10 cellular contexts compared by ENCODE assay signal in genomic region chr21:29064850-29065481, GRCh38. TPM values are rescaled to one million over a fixed set of nuclear protein-coding genes. Genes with fewer than 3 reads are reported as not detected.
DNase-seq lines count a peak whose midpoint lies in the region; ATAC-seq lines count a peak whose summit lies in the region.
"Had no signal": no experiment of that assay in that cellular context is flagged by ENCODE, and none has a peak within 500 bp of the region (broad histone marks: within the 10 kb centered on the region; RNA-seq: fewer than 3 reads in every experiment).

No MANE protein-coding gene starts in this region.

- ATAC-seq in GM18519 (IDR thresholded peaks at IDR 0.05; ENCODE audit: low FRiP score, unreplicated experiment) (peak; percentile 97), GM21528 (IDR thresholded peaks at IDR 0.05; ENCODE audit: low FRiP score, unreplicated experiment) (peak; percentile 97), HG03354 (IDR thresholded peaks at IDR 0.05; ENCODE audit: poor library complexity, severe bottlenecking, unreplicated experiment) (peak; percentile 96)

- H3K4ac ChIP-seq in mesenchymal stem cell (ENCODE audit: low read depth in 1 of 2, low read length in 2 of 2) = no peak overlapping the region

- no peak overlapping the region for H3K9ac ChIP-seq in mesenchymal stem cell (ENCODE audit: low read length)
- H3K9ac ChIP-seq: SK-N-SH had no signal

- H2BK5ac ChIP-seq in mesenchymal stem cell (ENCODE audit: low read depth, low read length, poor library complexity, severe bottlenecking) = no peak overlapping the region

- no peak overlapping the region for H2AFZ ChIP-seq in mesenchymal stem cell (ENCODE audit: low read depth, low read length)

- no peak overlapping the region for H3K4me3 ChIP-seq in mesenchymal stem cell (ENCODE audit: insufficient read depth in 1 of 2, low read depth in 1 of 2, low read length in 2 of 2)

- no peak overlapping the region for H3K18ac ChIP-seq in mesenchymal stem cell (ENCODE audit: low read depth in 1 of 2, low read length in 2 of 2)

- no peak overlapping the region for H4K91ac ChIP-seq in mesenchymal stem cell (ENCODE audit: low read length)

- H3K27me3 ChIP-seq in mesenchymal stem cell (ENCODE audit: control insufficient read depth in 1 of 2, insufficient read depth in 1 of 2, low read length in 2 of 2) = no peaks in the 10 kb centered on the region

- H2BK12ac ChIP-seq in mesenchymal stem cell (ENCODE audit: low read length in 2 of 2) = no peak overlapping the region

- H3K27ac ChIP-seq in mesenchymal stem cell (ENCODE audit: low read length, poor library complexity, severe bottlenecking) = no peak overlapping the region

- DNase-seq in medulla oblongata (ENCODE audit: extremely low spot score) = peak; percentile 31
- no peak for DNase-seq in activated effector memory CD4-positive, alpha-beta T cell treated with anti-CD3 and anti-CD28 coated beads, Interleukin-2, amount 50 U/mL, for 16 hours
- no peak for DNase-seq in mesenchymal stem cell
- DNase-seq in KBM-7 = no peak
- no peak for DNase-seq in HCEC 1CT
- DNase-seq: NCI-H1092, SK-N-SH had no signal

- in situ Hi-C loops in KBM-7 (cut with MboI; ENCODE audit: low pct_unique_long_range_greater_than_20kb, low sequenced_read_pairs) = no loop called here

- WGBS in mesenchymal stem cell = 95% methylated on average over 2 of the region's 3 CpGs

- H3K36me3 ChIP-seq in mesenchymal stem cell (ENCODE audit: control insufficient read depth in 1 of 2, insufficient read depth in 2 of 2, low read depth in 1 of 2, low read length in 2 of 2) = peaks cover 19 to 99% of the 10 kb centered on the region in 2 experiments

- H2AK5ac ChIP-seq in mesenchymal stem cell (ENCODE audit: low read length, severe bottlenecking) = no peak overlapping the region

- no peaks in the 10 kb centered on the region for H3K4me1 ChIP-seq in mesenchymal stem cell (ENCODE audit: control insufficient read depth, insufficient read depth, low read depth, low read length)

- no peak overlapping the region for H3K14ac ChIP-seq in mesenchymal stem cell (ENCODE audit: low read length in 2 of 2)

- no peak overlapping the region for H2BK120ac ChIP-seq in mesenchymal stem cell (ENCODE audit: low read depth, low read length)

- no peaks in the 10 kb centered on the region for H3K9me3 ChIP-seq in mesenchymal stem cell (ENCODE audit: control insufficient read depth, low read length)
- H3K9me3 ChIP-seq: SK-N-SH had no signal

- H3K4me2 ChIP-seq in mesenchymal stem cell (ENCODE audit: low read length, poor library complexity, severe bottlenecking) = no peak overlapping the region
- H3K4me2 ChIP-seq: SK-N-SH had no signal

- H3K79me1 ChIP-seq in mesenchymal stem cell (replicated peaks; ENCODE audit: low read length, poor library complexity, severe bottlenecking) = peaks cover 10% of the 10 kb centered on the region

- H4K8ac ChIP-seq in mesenchymal stem cell (ENCODE audit: low read length) = no peak overlapping the region

- no peak overlapping the region for H3K23ac ChIP-seq in mesenchymal stem cell (ENCODE audit: low read length in 2 of 2)

- H2BK15ac ChIP-seq in mesenchymal stem cell (ENCODE audit: low read depth, poor library complexity, severe bottlenecking) = no peak overlapping the region

RNA-seq across cellular contexts. Expression of gene CCT8, which starts 8.5 kb away (rescaled TPM):
- polyA plus RNA-seq in mesenchymal stem cell (2013, experiment 1 of 2) = 130 TPM
- polyA plus RNA-seq in mesenchymal stem cell (2013, experiment 2 of 2) = 133 TPM

RNA-seq across cellular contexts. Expression of gene USP16, which starts 40.5 kb away (rescaled TPM):
- polyA plus RNA-seq in mesenchymal stem cell (2013, experiment 1 of 2) = 32.7 TPM
- 33.3 TPM for polyA plus RNA-seq in mesenchymal stem cell (2013, experiment 2 of 2)

RNA-seq across cellular contexts. Expression of gene RWDD2B, which starts 45.8 kb away (rescaled TPM):
- 12.0 TPM for polyA plus RNA-seq in mesenchymal stem cell (2013, experiment 1 of 2)
- 12.3 TPM for polyA plus RNA-seq in mesenchymal stem cell (2013, experiment 2 of 2)
